34 cellular contexts compared by ENCODE assay signal in genomic region chr9:129150672-129151211, GRCh38.
"Had no signal": no experiment of that assay in that cellular context is flagged by ENCODE, and none has a peak within 500 bp of the region (broad histone marks: within the 10 kb centered on the region; RNA-seq: fewer than 3 reads in every experiment).

No MANE protein-coding gene starts in this region.

- H3K27ac Mint-ChIP-seq: activated CD8-positive, alpha-beta T cell treated with anti-CD3 and anti-CD28 coated beads for 36 hours; activated naive CD4-positive, alpha-beta T cell treated with anti-CD3 and anti-CD28 coated beads, Interleukin-2, amount 50 U/mL, for 24 hours; activated T-cell treated with anti-CD3 and anti-CD28 coated beads, Interleukin-2, amount 50 U/mL, for 72 hours; activated T-helper 2 cell treated with anti-CD3 and anti-CD28 coated beads, Interferon-gamma antibody, Interleukin-2, Interleukin-4, amounts not matched to agents 10 μg/mL and 5 μg/mL and 100 μg/mL, durations not matched to agents 14 hours and 24 hours and 36 hours had no signal

- H3K36me3 Mint-ChIP-seq: activated naive CD4-positive, alpha-beta T cell treated with anti-CD3 and anti-CD28 coated beads, Interleukin-2, amount 50 U/mL, for 24 hours had no signal

- H3K4me3 Mint-ChIP-seq: activated CD8-positive, alpha-beta T cell treated with anti-CD3 and anti-CD28 coated beads for 36 hours; activated naive CD4-positive, alpha-beta T cell treated with anti-CD3 and anti-CD28 coated beads, Interleukin-2, amount 50 U/mL, for 24 hours; activated naive CD8-positive, alpha-beta T cell treated with anti-CD3 and anti-CD28 coated beads, Interleukin-2, amount 10 ng/mL, durations not matched to agents 7 days and 5 days; activated T-cell treated with anti-CD3 and anti-CD28 coated beads, Interleukin-2, amount 50 U/mL, for 72 hours had no signal

- H3K9me3 ChIP-seq: ascending aorta, body of pancreas, breast epithelium had no signal

- H3K27ac ChIP-seq: ascending aorta, body of pancreas, breast epithelium, WERI-Rb-1 had no signal

- H3K4me1 Mint-ChIP-seq: activated naive CD4-positive, alpha-beta T cell treated with anti-CD3 and anti-CD28 coated beads, Interleukin-2, amount 50 U/mL, for 24 hours had no signal

- ATAC-seq: activated CD8-positive, alpha-beta T cell treated with anti-CD3 and anti-CD28 coated beads for 36 hours; activated T-cell treated with anti-CD3 and anti-CD28 coated beads, Interleukin-2, amount 50 U/mL, for 72 hours; body of pancreas; Panc1; SK-N-SH treated with all-trans-retinoic acid at 6 μM for 48 hours had no signal

- DNase-seq: activated CD4-positive, alpha-beta T cell treated with anti-CD3 and anti-CD28 coated beads for 1 hour; activated CD4-positive, alpha-beta T cell treated with anti-CD3 and anti-CD28 coated beads for 48 hours; activated CD4-positive, alpha-beta T cell treated with anti-CD3 and anti-CD28 coated beads, Interleukin-2, amount 50 U/mL, for 4 hours; activated CD4-positive, CD25-positive, alpha-beta regulatory T cell; activated CD8-positive, alpha-beta T cell treated with anti-CD3 and anti-CD28 coated beads for 36 hours; activated gamma-delta T cell; activated naive CD4-positive, alpha-beta T cell treated with Interleukin-2 at 50 U/mL for 16 hours; activated naive CD8-positive, alpha-beta T cell treated with anti-CD3 and anti-CD28 coated beads, Interleukin-2, amount 10 ng/mL, durations not matched to agents 7 days and 5 days; activated T-cell treated with anti-CD3 and anti-CD28 coated beads, Interleukin-2, amount 50 U/mL, for 1 hour; activated T-cell treated with anti-CD3 and anti-CD28 coated beads, Interleukin-2, amount 50 U/mL, for 72 hours; body of pancreas; caudate nucleus; KG1; MM.1S; MV-4-11; NCI-H1092; NCI-H1436 treated with DMSO at 0.1 percent for 48 hours; NCI-H187; NCI-H2029 treated with DMSO at 0.1 percent for 48 hours; NCI-H2107; NCI-H2171; NCI-H2227 treated with DMSO at 0.1 percent for 48 hours; NCI-H446; NCI-H510A treated with DMSO at 0.1 percent for 48 hours; SIG-M5; T-helper 1 cell; T1000; WERI-Rb-1 had no signal

- H3K9me3 Mint-ChIP-seq: activated CD8-positive, alpha-beta T cell treated with anti-CD3 and anti-CD28 coated beads for 36 hours; activated naive CD4-positive, alpha-beta T cell treated with anti-CD3 and anti-CD28 coated beads, Interleukin-2, amount 50 U/mL, for 24 hours; activated naive CD8-positive, alpha-beta T cell treated with anti-CD3 and anti-CD28 coated beads, Interleukin-2, amount 10 ng/mL, durations not matched to agents 7 days and 5 days; activated T-cell treated with anti-CD3 and anti-CD28 coated beads, Interleukin-2, amount 50 U/mL, for 72 hours; activated T-helper 2 cell treated with anti-CD3 and anti-CD28 coated beads, Interferon-gamma antibody, Interleukin-2, Interleukin-4, amounts not matched to agents 10 μg/mL and 5 μg/mL and 100 μg/mL, durations not matched to agents 14 hours and 24 hours and 36 hours had no signal

- H3K27me3 Mint-ChIP-seq: activated CD8-positive, alpha-beta T cell treated with anti-CD3 and anti-CD28 coated beads for 36 hours; activated naive CD4-positive, alpha-beta T cell treated with anti-CD3 and anti-CD28 coated beads, Interleukin-2, amount 50 U/mL, for 24 hours; activated naive CD8-positive, alpha-beta T cell treated with anti-CD3 and anti-CD28 coated beads, Interleukin-2, amount 10 ng/mL, durations not matched to agents 7 days and 5 days had no signal

- H3K36me3 ChIP-seq: breast epithelium had no signal

- H3K4me3 ChIP-seq: ascending aorta, body of pancreas, breast epithelium had no signal

- H3K27me3 ChIP-seq: ascending aorta, body of pancreas, breast epithelium had no signal
